In genomic region chr17:27532269-27533067, GRCh38 we compare ENCODE assay signal across 9 cellular contexts.
DNase-seq lines count a peak whose midpoint lies in the region; ATAC-seq and TF ChIP-seq lines count a peak whose summit lies in the region.
"Had no signal": no experiment of that assay in that cellular context is flagged by ENCODE, and none has a peak within 500 bp of the region (broad histone marks: within the 10 kb centered on the region; RNA-seq: fewer than 3 reads in every experiment).

No MANE protein-coding gene starts in this region.

- H3K27me3 ChIP-seq in Peyer's patch = no peaks in the 10 kb centered on the region

- ATAC-seq in GM21360 (IDR thresholded peaks at IDR 0.05; ENCODE audit: unreplicated experiment) = no peak
- no peak for ATAC-seq in HG03095 (IDR thresholded peaks at IDR 0.05; ENCODE audit: unreplicated experiment)

- H3K4me1 Mint-ChIP-seq in neural crest cell = peaks cover 58% of the 10 kb centered on the region

- H3K36me3 ChIP-seq in Peyer's patch = no peaks in the 10 kb centered on the region

- no peaks in the 10 kb centered on the region for H3K27me3 Mint-ChIP-seq in neural crest cell (ENCODE audit: low read depth)

- H3K4me3 Mint-ChIP-seq in neural crest cell = no peak overlapping the region

- H3K36me3 Mint-ChIP-seq in neural crest cell (ENCODE audit: low read depth) = no peaks in the 10 kb centered on the region

- peaks cover 3 to 61% (median 8%) of the 10 kb centered on the region in 4 donors for H3K4me1 ChIP-seq in Peyer's patch

- no peak overlapping the region for H3K4me3 ChIP-seq in Peyer's patch
- H3K4me3 ChIP-seq in fibroblast of villous mesenchyme (ENCODE audit: low read depth, low read length) = no peak overlapping the region

- DNase-seq in ELF-1 (ENCODE audit: low read depth, low spot score) (peak; percentile 56), Peyer's patch (peak in 1 of 3 donors; percentile 70), fibroblast of villous mesenchyme (ENCODE audit: low read depth) (peak; percentile 98), neural crest cell (ENCODE audit: low read depth, low spot score) (no peak), DMS 273 (lab: John Stamatoyannopoulos, UW; ENCODE audit: unreplicated experiment) (no peak)
- DNase-seq in activated CD4-positive, alpha-beta T cell treated with anti-CD3 and anti-CD28 coated beads for 1 hour = no peak
- DNase-seq: DMS79 treated with DMSO at 0.1 percent for 48 hours had no signal

- H3K9me3 Mint-ChIP-seq in neural crest cell = no peaks in the 10 kb centered on the region

- H3K27ac Mint-ChIP-seq in neural crest cell (ENCODE audit: unreplicated experiment) = peak overlapping the region; percentile 35

- peak in 1 of 2 donors; percentile 16 for TF ChIP-seq POLR2A in Peyer's patch (IDR thresholded peaks at IDR 0.05)

- no peak for TF ChIP-seq CTCF in Peyer's patch (IDR thresholded peaks at IDR 0.05)
- no peak for TF ChIP-seq CTCF in fibroblast of villous mesenchyme (IDR thresholded peaks at IDR 0.05; ENCODE audit: insufficient read depth, low read depth, low read length)
- no peak for TF ChIP-seq CTCF in neural crest cell (conservative IDR thresholded peaks at IDR 0.05)

- no peaks in the 10 kb centered on the region for H3K9me3 ChIP-seq in Peyer's patch

- H3K27ac ChIP-seq in Peyer's patch = peak overlapping the region in 3 of 4 donors; percentile 46 to 71 (median 62)

Comparison
In these comparisons a context has a peak if more than half of its experiments do, and no peak if none do; other contexts are left out.
1. DNase-seq: peak in ELF-1 (single experiment) and fibroblast of villous mesenchyme (single experiment); none in neural crest cell (single experiment), DMS 273 (single experiment) and activated CD4-positive, alpha-beta T cell treated with anti-CD3 and anti-CD28 coated beads for 1 hour (single experiment).